In the genomic region with DNA sequence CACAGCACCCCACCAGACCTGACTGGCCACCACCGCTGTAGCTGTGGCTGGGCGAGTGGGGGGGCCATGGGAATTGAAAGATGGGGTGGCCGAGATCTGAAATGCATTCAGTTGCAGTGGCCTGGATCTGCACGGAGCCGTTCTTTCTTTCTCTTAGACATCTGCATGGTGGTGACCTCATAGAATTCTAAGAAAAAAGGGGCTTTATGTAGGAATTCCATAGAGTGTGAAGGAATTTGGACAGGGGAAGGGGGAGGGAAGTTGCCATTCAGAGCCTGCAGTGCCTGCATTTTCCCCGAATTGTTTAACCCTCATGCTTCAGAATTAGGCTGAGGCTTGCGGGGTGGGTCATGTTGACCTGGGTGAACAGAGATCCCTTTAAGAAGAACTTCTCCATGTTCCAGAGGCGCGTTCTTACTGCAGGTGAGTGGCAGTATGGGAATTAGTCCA, we compare ENCODE assay signal across 12 cellular contexts. TPM values are rescaled to one million over a fixed set of nuclear protein-coding genes. Genes with fewer than 3 reads are reported as not detected.
DNase-seq lines count a peak whose midpoint lies in the region; ATAC-seq and TF ChIP-seq lines count a peak whose summit lies in the region.
"Had no signal": no experiment of that assay in that cellular context is flagged by ENCODE, and none has a peak within 500 bp of the region (broad histone marks: within the 10 kb centered on the region; RNA-seq: fewer than 3 reads in every experiment).

No MANE protein-coding gene starts in this region.

- intact Hi-C loops in spleen (cut with DNase I; ENCODE audit: low total_unique reads): no loop called here

- TF ChIP-seq CTCF in WI38 (IDR thresholded peaks at IDR 0.05; ENCODE audit: low read depth, low read length) (no peak), hepatocyte (IDR thresholded peaks at IDR 0.05; ENCODE audit: poor library complexity) (no peak), spleen (IDR thresholded peaks at IDR 0.05 in 8 of 11, conservative IDR thresholded peaks at IDR 0.05 in 3 of 11) (no peak), GM10266 (IDR thresholded peaks at IDR 0.05; ENCODE audit: control insufficient read depth, insufficient read depth, low read depth, missing control alignments) (no peak)

- H3K36me3 Mint-ChIP-seq in activated CD8-positive, alpha-beta memory T cell treated with anti-CD3 and anti-CD28 coated beads, Interleukin-2, amount 10 ng/mL, durations not matched to agents 7 days and 5 days: peaks cover 1% of the 10 kb centered on the region

- CTCF ChIA-PET in activated CD8-positive, alpha-beta memory T cell treated with anti-CD3 and anti-CD28 coated beads, Interleukin-2, amount 10 ng/mL, durations not matched to agents 7 days and 5 days (lab: Charles Lee): interaction anchor here (0.9 to 1.2 kb wide), 2 partner anchors 79 to 135 kb away, joined by 3 read pairs; no protein-coding TSS in a partner anchor

- DNase-seq in hepatocyte (ENCODE audit: low spot score): no peak
- no peak for DNase-seq in spleen
- no peak for DNase-seq in NCI-H2029 (lab: John Stamatoyannopoulos, UW)
- no peak for DNase-seq in middle frontal gyrus (ENCODE audit: extremely low spot score, low spot score)
- no peak for DNase-seq in GM10266 (ENCODE audit: extremely low spot score)
- DNase-seq in activated CD8-positive, alpha-beta memory T cell treated with anti-CD3 and anti-CD28 coated beads, Interleukin-2, amount 10 ng/mL, durations not matched to agents 7 days and 5 days: no peak
- DNase-seq: DMS153; NCI-H526 treated with DMSO at 0.1 percent for 48 hours; stimulated activated CD4-positive, alpha-beta T cell treated with anti-CD3 and anti-CD28 coated beads, Interleukin-2, amount 100 ng/mL, for 24 hours; thyroid gland had no signal

- no peaks in the 10 kb centered on the region for H3K9me3 Mint-ChIP-seq in activated CD8-positive, alpha-beta memory T cell treated with anti-CD3 and anti-CD28 coated beads, Interleukin-2, amount 10 ng/mL, durations not matched to agents 7 days and 5 days (ENCODE audit: low read depth)

- H3K4me3 ChIP-seq in WI38 (ENCODE audit: low read depth, low read length): peak overlapping the region; percentile 50
- H3K4me3 ChIP-seq in hepatocyte: no peak overlapping the region
- H3K4me3 ChIP-seq in spleen: peak overlapping the region in 1 of 8 donors; percentile 87
- H3K4me3 ChIP-seq: thyroid gland had no signal

- H3K36me3 ChIP-seq in hepatocyte (replicated peaks; ENCODE audit: insufficient read depth, low read depth) (no peaks in the 10 kb centered on the region), spleen (peaks cover 0 to 10% (median 2%) of the 10 kb centered on the region in 6 donors)
- H3K36me3 ChIP-seq: thyroid gland had no signal

- H3K4me2 ChIP-seq in hepatocyte: no peak overlapping the region

- whole genome bisulfite sequencing in hepatocyte (ENCODE audit: low lambda C conversion rate, missing lambda C conversion rate): 68% methylated on average over 9 of the region's 9 CpGs
- WGBS in spleen, 5 donors: 80 to 88% (median 82%) methylated on average over 9 of the region's 9 CpGs

- no peak overlapping the region for H2AFZ ChIP-seq in hepatocyte

- H3K27me3 ChIP-seq in hepatocyte (no peaks in the 10 kb centered on the region), spleen (replicated peaks in 1 of 7) (peaks cover 0 to 6% (median 0%) of the 10 kb centered on the region in 7 donors)
- H3K27me3 ChIP-seq: thyroid gland had no signal

- no peaks in the 10 kb centered on the region for H3K9me3 ChIP-seq in hepatocyte (ENCODE audit: low read depth)
- no peaks in the 10 kb centered on the region for H3K9me3 ChIP-seq in spleen
- H3K9me3 ChIP-seq: thyroid gland had no signal

- H3K79me2 ChIP-seq in hepatocyte: peaks cover 75% of the 10 kb centered on the region

- peaks cover 39% of the 10 kb centered on the region for H4K20me1 ChIP-seq in hepatocyte (ENCODE audit: insufficient read depth, poor library complexity, severe bottlenecking)

- no peak overlapping the region for H3K4me3 Mint-ChIP-seq in activated CD8-positive, alpha-beta memory T cell treated with anti-CD3 and anti-CD28 coated beads, Interleukin-2, amount 10 ng/mL, durations not matched to agents 7 days and 5 days

- H3K4me1 ChIP-seq in hepatocyte (ENCODE audit: insufficient read depth) (peaks cover 52% of the 10 kb centered on the region), spleen (peaks cover 60 to 95% (median 90%) of the 10 kb centered on the region in 6 donors)

- H3K27ac ChIP-seq in hepatocyte: peak overlapping the region; percentile 58
- peak overlapping the region in 7 of 8 donors; percentile 76 to 90 (median 87) for H3K27ac ChIP-seq in spleen

- H3K27me3 Mint-ChIP-seq in activated CD8-positive, alpha-beta memory T cell treated with anti-CD3 and anti-CD28 coated beads, Interleukin-2, amount 10 ng/mL, durations not matched to agents 7 days and 5 days: peaks cover 38% of the 10 kb centered on the region

- no peak overlapping the region for H3K27ac Mint-ChIP-seq in activated CD8-positive, alpha-beta memory T cell treated with anti-CD3 and anti-CD28 coated beads, Interleukin-2, amount 10 ng/mL, durations not matched to agents 7 days and 5 days

- ATAC-seq in GM18505 (IDR thresholded peaks at IDR 0.05; ENCODE audit: unreplicated experiment): no peak
- ATAC-seq in activated CD8-positive, alpha-beta memory T cell treated with anti-CD3 and anti-CD28 coated beads, Interleukin-2, amount 10 ng/mL, durations not matched to agents 7 days and 5 days: no peak

- peaks cover 20% of the 10 kb centered on the region for H3K4me1 Mint-ChIP-seq in activated CD8-positive, alpha-beta memory T cell treated with anti-CD3 and anti-CD28 coated beads, Interleukin-2, amount 10 ng/mL, durations not matched to agents 7 days and 5 days

- TF ChIP-seq POLR2A in GM18505 (IDR thresholded peaks at IDR 0.05; ENCODE audit: borderline replicate concordance, extremely low read depth, insufficient read depth, insufficient read length) (peak; percentile 7), spleen (IDR thresholded peaks at IDR 0.05) (no peak)

- H3K9me2 ChIP-seq in hepatocyte (replicated peaks; ENCODE audit: insufficient read depth): no peaks in the 10 kb centered on the region

RNA-seq across cellular contexts. Expression of a gene that starts 4.9 kb away (rescaled TPM):
- total RNA-seq in hepatocyte: 33.5 and 35.7 TPM in 2 replicates
- polyA plus RNA-seq in hepatocyte: 41.6 and 44.7 TPM in 2 replicates
- total RNA-seq in spleen: 10 to 100 TPM; 32.8 to 71.3 (median 55.0) TPM
- 10 to 100 TPM; 11.2 to 19.7 (median 11.6) TPM for polyA plus RNA-seq in spleen
- 10 to 100 TPM in 1 of 2 experiments, 1 to 10 TPM in 1; 6.3 to 10.9 TPM for total RNA-seq in activated CD8-positive, alpha-beta memory T cell treated with anti-CD3 and anti-CD28 coated beads, Interleukin-2, amount 10 ng/mL, durations not matched to agents 7 days and 5 days
